In genomic region chr12:109476807-109477184, GRCh38 we compare ENCODE assay signal across 8 cellular contexts. TPM values are rescaled to one million over a fixed set of nuclear protein-coding genes. Genes with fewer than 3 reads are reported as not detected.
DNase-seq lines count a peak whose midpoint lies in the region; ATAC-seq and TF ChIP-seq lines count a peak whose summit lies in the region.

No MANE protein-coding gene starts in this region.

- H3K9me3 ChIP-seq in CD8-positive, alpha-beta T cell (ENCODE audit: low read length) = no peaks in the 10 kb centered on the region

- no peaks in the 10 kb centered on the region for H3K27me3 ChIP-seq in CD8-positive, alpha-beta T cell (ENCODE audit: insufficient read depth, low read length)
- H3K27me3 ChIP-seq in dorsolateral prefrontal cortex = no peaks in the 10 kb centered on the region

- no peaks in the 10 kb centered on the region for H3K27me3 Mint-ChIP-seq in CD8-positive, alpha-beta T cell (ENCODE audit: low read depth)
- H3K27me3 Mint-ChIP-seq in natural killer cell (ENCODE audit: low read depth in 2 of 2) = no peaks in the 10 kb centered on the region

- peak overlapping the region; percentile 76 for H3K27ac ChIP-seq in CD8-positive, alpha-beta T cell (ENCODE audit: low read depth, low read length)
- H3K27ac ChIP-seq in dorsolateral prefrontal cortex = peak overlapping the region in 56 of 59 donors; percentile 86 to 100 (median 96)

- CTCF ChIA-PET in CD8-positive, alpha-beta T cell (lab: Charles Lee) = no interaction called here

- intact Hi-C loops in CD8-positive, alpha-beta T cell (cut with DNase I, micrococcal nuclease) = loop anchor here (1.0 to 5.0 kb wide), 12 partner anchors 44 to 1714 kb away; partner anchors contain the start of genes FAM222A (in 2 of the 2), MMAB (in 2 of the 2), MVK (in 2 of the 2) and USP30 (in 2 of the 2)
- intact Hi-C loops in dorsolateral prefrontal cortex (cut with DNase I) = loop anchor here in 1 of 2 donors (2.0 kb wide), 2 partner anchors 14 to 48 kb away; no protein-coding TSS in a partner anchor
- intact Hi-C loops in natural killer cell (cut with micrococcal nuclease) = loop anchor here (2.0 kb wide), 3 partner anchors 18 to 48 kb away; no protein-coding TSS in a partner anchor

- H3K4me1 Mint-ChIP-seq in CD8-positive, alpha-beta T cell (ENCODE audit: low read depth) = peaks cover 51% of the 10 kb centered on the region
- peaks cover 50 to 58% of the 10 kb centered on the region in 2 donors for H3K4me1 Mint-ChIP-seq in natural killer cell

- in situ Hi-C loops in KBM-7 (cut with MboI; ENCODE audit: low pct_unique_long_range_greater_than_20kb, low sequenced_read_pairs) = no loop called here

- H3K4me1 ChIP-seq in CD8-positive, alpha-beta T cell (ENCODE audit: insufficient read depth, low read length) = peaks cover 37% of the 10 kb centered on the region

- ATAC-seq in CD8-positive, alpha-beta T cell = no peak
- no peak for ATAC-seq in natural killer cell
- ATAC-seq in GM21825 (IDR thresholded peaks at IDR 0.05; ENCODE audit: unreplicated experiment) = no peak

- peaks cover 14% of the 10 kb centered on the region for H3K36me3 Mint-ChIP-seq in CD8-positive, alpha-beta T cell
- H3K36me3 Mint-ChIP-seq in natural killer cell = no peaks in the 10 kb centered on the region

- POLR2A ChIA-PET in CD8-positive, alpha-beta T cell (lab: Charles Lee) = interaction anchor here (1.2 to 2.5 kb wide), 4 partner anchors 14 to 97 kb away, joined by 3 to 11 read pairs (median 6); partner anchors contain the start of genes MMAB and MVK

- peak overlapping the region; percentile 98 for H3K27ac Mint-ChIP-seq in CD8-positive, alpha-beta T cell
- H3K27ac Mint-ChIP-seq in natural killer cell = peak overlapping the region; percentile 95

- peak overlapping the region; percentile 97 for H3K4me3 Mint-ChIP-seq in CD8-positive, alpha-beta T cell
- H3K4me3 Mint-ChIP-seq in natural killer cell = peak overlapping the region; percentile 94

- no peak for DNase-seq in CD8-positive, alpha-beta T cell
- DNase-seq in KBM-7 (peak; percentile 7), dorsolateral prefrontal cortex (no peak), natural killer cell (no peak), foreskin melanocyte (no peak), NCI-H1436 (lab: John Stamatoyannopoulos, UW) (no peak), NCI-H2081 treated with DMSO at 0.1 percent for 48 hours (lab: John Stamatoyannopoulos, UW) (no peak)

- no peak for TF ChIP-seq CTCF in CD8-positive, alpha-beta T cell (IDR thresholded peaks at IDR 0.05)
- TF ChIP-seq CTCF in dorsolateral prefrontal cortex (IDR thresholded peaks at IDR 0.05 in 54 of 56, conservative IDR thresholded peaks at IDR 0.05 in 2 of 56; ENCODE audit: low read depth in 1 of 56, partially characterized antibody in 56 of 56) (no peak), natural killer cell (IDR thresholded peaks at IDR 0.05) (no peak)

- no peaks in the 10 kb centered on the region for H3K9me3 Mint-ChIP-seq in CD8-positive, alpha-beta T cell
- no peaks in the 10 kb centered on the region for H3K9me3 Mint-ChIP-seq in natural killer cell

- peak overlapping the region; percentile 92 for H3K4me3 ChIP-seq in CD8-positive, alpha-beta T cell (ENCODE audit: low read depth, low read length)
- peak overlapping the region; percentile 71 to 100 (median 95) for H3K4me3 ChIP-seq in dorsolateral prefrontal cortex

- no peaks in the 10 kb centered on the region for H3K36me3 ChIP-seq in CD8-positive, alpha-beta T cell (ENCODE audit: insufficient read depth, low read length)

RNA-seq across cellular contexts. Expression of gene KCTD10, which starts 0.3 kb away (rescaled TPM):
- total RNA-seq in CD8-positive, alpha-beta T cell = 10 to 100 TPM; 26.2 to 31.3 TPM
- total RNA-seq in dorsolateral prefrontal cortex (10 to 100 TPM; 32.1 to 62.5 (median 42.9) TPM), natural killer cell (100 to 1,000 TPM in 1 of 3 donors, 10 to 100 TPM in 2; 76.0 to 141 (median 79.0) TPM)

RNA-seq across cellular contexts. Expression of gene UBE3B, which starts 0.6 kb away (rescaled TPM):
- 10 to 100 TPM; 16.5 to 17.8 TPM for total RNA-seq in CD8-positive, alpha-beta T cell
- total RNA-seq in dorsolateral prefrontal cortex = 10 to 100 TPM; 39.2 to 68.5 (median 52.9) TPM
- 10 to 100 TPM; 32.2 to 46.7 (median 39.5) TPM for total RNA-seq in natural killer cell
